Comparison of ENCODE assay signal across 8 cellular contexts in genomic region chr20:49964964-49965780, GRCh38. TPM values are rescaled to one million over a fixed set of nuclear protein-coding genes. Genes with fewer than 3 reads are reported as not detected.
DNase-seq lines count a peak whose midpoint lies in the region; ATAC-seq and TF ChIP-seq lines count a peak whose summit lies in the region.

No MANE protein-coding gene starts in this region.

- TF ChIP-seq POLR2A in body of pancreas (IDR thresholded peaks at IDR 0.05) = no peak

- H3K36me3 ChIP-seq in body of pancreas (replicated peaks in 1 of 2; ENCODE audit: insufficient read depth in 1 of 2, low read depth in 2 of 2) = no peaks in the 10 kb centered on the region

- TF ChIP-seq CTCF in 22Rv1 (IDR thresholded peaks at IDR 0.05) = peak; percentile 86
- peak in 6 of 7 experiments; percentile 28 to 44 (median 34) for TF ChIP-seq CTCF in body of pancreas (IDR thresholded peaks at IDR 0.05)
- TF ChIP-seq CTCF in neural crest cell (conservative IDR thresholded peaks at IDR 0.05) = peak; percentile 71

- H3K4me3 Mint-ChIP-seq in neural crest cell = no peak overlapping the region

- H3K4me3 ChIP-seq in body of pancreas = no peak overlapping the region

- no peaks in the 10 kb centered on the region for H3K9me3 ChIP-seq in body of pancreas

- H3K4me1 Mint-ChIP-seq in neural crest cell = peaks cover 4% of the 10 kb centered on the region

- H3K27ac ChIP-seq in 22Rv1 = no peak overlapping the region
- H3K27ac ChIP-seq in body of pancreas = peak overlapping the region; percentile 22 to 72 (median 50)

- ATAC-seq in body of pancreas (no peak), HG03439 (IDR thresholded peaks at IDR 0.05; ENCODE audit: unreplicated experiment) (no peak), GM21717 (IDR thresholded peaks at IDR 0.05; ENCODE audit: unreplicated experiment) (no peak)

- no peaks in the 10 kb centered on the region for H3K27me3 ChIP-seq in body of pancreas

- H3K36me3 Mint-ChIP-seq in neural crest cell (ENCODE audit: low read depth) = peaks cover 4% of the 10 kb centered on the region

- intact Hi-C loops in body of pancreas (cut with DNase I) = no loop called here

- no peak overlapping the region for H3K27ac Mint-ChIP-seq in neural crest cell (ENCODE audit: unreplicated experiment)

- DNase-seq in DMS53 (lab: John Stamatoyannopoulos, UW) (peak; percentile 75), NCI-H1694 treated with DMSO at 0.1 percent for 48 hours (lab: John Stamatoyannopoulos, UW) (peak; percentile 26), body of pancreas (peak in 3 of 4 donors; percentile 40 to 52 (median 44)), neural crest cell (ENCODE audit: low read depth, low spot score) (peak; percentile 57), middle frontal gyrus (ENCODE audit: extremely low spot score, low spot score) (no peak)

- H3K4me1 ChIP-seq in body of pancreas = peaks cover 20% of the 10 kb centered on the region

- no peaks in the 10 kb centered on the region for H3K27me3 Mint-ChIP-seq in neural crest cell (ENCODE audit: low read depth)

- 46 to 49% methylated on average over 5 of the region's 5 CpGs for WGBS in body of pancreas, 2 donors

- H3K9me3 Mint-ChIP-seq in neural crest cell = no peaks in the 10 kb centered on the region

RNA-seq across cellular contexts. Expression of gene SNAI1, which starts 17.6 kb away (rescaled TPM):
- total RNA-seq in body of pancreas (1 to 10 TPM in 1 of 2 donors, under 1 TPM in 1; 0.78 to 3.3 TPM), neural crest cell (12.5 and 12.9 TPM in 2 replicates)

RNA-seq across cellular contexts. Expression of gene RNF114, which starts 29.0 kb away (rescaled TPM):
- total RNA-seq in body of pancreas = 100 to 1,000 TPM in 1 of 2 donors, 10 to 100 TPM in 1; 82.0 to 181 TPM
- 53.0 and 59.0 TPM in 2 replicates for total RNA-seq in neural crest cell

RNA-seq across cellular contexts. Expression of gene SPATA2, which starts 49.8 kb away (rescaled TPM):
- 1 to 10 TPM; 3.9 to 7.3 TPM for total RNA-seq in body of pancreas
- 10.3 and 10.5 TPM in 2 replicates for total RNA-seq in neural crest cell

Comparison
In these comparisons a context has a peak if more than half of its experiments do, and no peak if none do; other contexts are left out.
1. CTCF ChIP-seq: peak in every context shown above with its lines; median percentile 86 in 22Rv1; 71 in neural crest cell; 34 in body of pancreas.